Comparison of ENCODE assay signal across 8 cellular contexts in genomic region chr5:68369436-68370125, GRCh38.
DNase-seq lines count a peak whose midpoint lies in the region; ATAC-seq lines count a peak whose summit lies in the region.

No MANE protein-coding gene starts in this region.

- peak overlapping the region; percentile 85 for H3K27ac Mint-ChIP-seq in activated naive CD4-positive, alpha-beta T cell treated with anti-CD3 and anti-CD28 coated beads, Interleukin-2, amount 10 ng/mL, durations not matched to agents 7 days and 5 days

- H3K4me3 Mint-ChIP-seq in activated naive CD4-positive, alpha-beta T cell treated with anti-CD3 and anti-CD28 coated beads, Interleukin-2, amount 10 ng/mL, durations not matched to agents 7 days and 5 days, result peak overlapping the region; percentile 52

- H3K36me3 Mint-ChIP-seq in activated naive CD4-positive, alpha-beta T cell treated with anti-CD3 and anti-CD28 coated beads, Interleukin-2, amount 10 ng/mL, durations not matched to agents 7 days and 5 days, result peaks cover 5% of the 10 kb centered on the region

- peak; percentile 68 for DNase-seq in activated effector memory CD4-positive, alpha-beta T cell treated with anti-CD3 and anti-CD28 coated beads, Interleukin-2, amount 50 U/mL, for 16 hours
- no peak for DNase-seq in activated effector memory CD4-positive, alpha-beta T cell treated with Interleukin-2 at 50 U/mL for 16 hours
- peak; percentile 81 for DNase-seq in activated naive CD4-positive, alpha-beta T cell treated with anti-CD3 and anti-CD28 coated beads, Interleukin-2, amount 10 ng/mL, durations not matched to agents 7 days and 5 days
- DNase-seq in stimulated activated naive CD4-positive, alpha-beta T cell treated with Interleukin-2 at 50 U/mL for 16 hours (lab: John Stamatoyannopoulos, UW), result peak; percentile 31
- DNase-seq in NCI-H345 treated with DMSO at 0.1 percent for 48 hours (lab: John Stamatoyannopoulos, UW; ENCODE audit: unreplicated experiment) (no peak), ACHN (no peak), AML-193 (lab: John Stamatoyannopoulos, UW) (no peak)

- no peaks in the 10 kb centered on the region for H3K27me3 Mint-ChIP-seq in activated naive CD4-positive, alpha-beta T cell treated with anti-CD3 and anti-CD28 coated beads, Interleukin-2, amount 10 ng/mL, durations not matched to agents 7 days and 5 days

- H3K9me3 Mint-ChIP-seq in activated naive CD4-positive, alpha-beta T cell treated with anti-CD3 and anti-CD28 coated beads, Interleukin-2, amount 10 ng/mL, durations not matched to agents 7 days and 5 days, result no peaks in the 10 kb centered on the region

- in situ Hi-C loops in ACHN (cut with HindIII; ENCODE audit: low pct_ligation_motif_present, low pct_unique_long_range_greater_than_20kb, low sequenced_read_pairs), result no loop called here

- peak; percentile 76 for ATAC-seq in HG03378 (IDR thresholded peaks at IDR 0.05; ENCODE audit: unreplicated experiment)

- CTCF ChIA-PET in activated naive CD4-positive, alpha-beta T cell treated with anti-CD3 and anti-CD28 coated beads, Interleukin-2, amount 10 ng/mL, durations not matched to agents 7 days and 5 days (lab: Charles Lee), result interaction anchor here (2.0 kb wide), 1 partner anchor 35 kb away, joined by 5 read pairs; no protein-coding TSS in a partner anchor

- peaks cover 28% of the 10 kb centered on the region for H3K4me1 Mint-ChIP-seq in activated naive CD4-positive, alpha-beta T cell treated with anti-CD3 and anti-CD28 coated beads, Interleukin-2, amount 10 ng/mL, durations not matched to agents 7 days and 5 days

Comparison
In these comparisons a context has a peak if more than half of its experiments do, and no peak if none do; other contexts are left out.
1. DNase-seq: peak in activated effector memory CD4-positive, alpha-beta T cell treated with anti-CD3 and anti-CD28 coated beads, Interleukin-2, amount 50 U/mL, for 16 hours (single experiment), activated naive CD4-positive, alpha-beta T cell treated with anti-CD3 and anti-CD28 coated beads, Interleukin-2, amount 10 ng/mL, durations not matched to agents 7 days and 5 days (single experiment) and stimulated activated naive CD4-positive, alpha-beta T cell treated with Interleukin-2 at 50 U/mL for 16 hours (single experiment); none in activated effector memory CD4-positive, alpha-beta T cell treated with Interleukin-2 at 50 U/mL for 16 hours (single experiment), NCI-H345 treated with DMSO at 0.1 percent for 48 hours (single experiment), ACHN (single experiment) and AML-193 (0 of 2).